Comparison of ENCODE assay signal across 8 cellular contexts in genomic region chr18:75207298-75208054, GRCh38. TPM values are rescaled to one million over a fixed set of nuclear protein-coding genes. Genes with fewer than 3 reads are reported as not detected.
A peak's percentile ranks its signal among the peaks of the same experiment; 100 is the strongest.
DNase-seq lines count a peak whose midpoint lies in the region; ATAC-seq and TF ChIP-seq lines count a peak whose summit lies in the region.

No MANE protein-coding gene starts in this region.

- H2BK120ac ChIP-seq in mesendoderm (ENCODE audit: low read depth, low read length) = no peak overlapping the region

- no peak overlapping the region for H3K23ac ChIP-seq in mesendoderm (ENCODE audit: low read length)

- no peaks in the 10 kb centered on the region for H3K36me3 ChIP-seq in mesendoderm (ENCODE audit: control insufficient read depth, insufficient read depth, low read length)

- H3K18ac ChIP-seq in mesendoderm (ENCODE audit: low read length) = no peak overlapping the region

- peak; percentile 36 for DNase-seq in stimulated activated naive CD4-positive, alpha-beta T cell treated with Interleukin-2 at 50 U/mL for 16 hours (lab: John Stamatoyannopoulos, UW)
- DNase-seq in stimulated activated naive CD4-positive, alpha-beta T cell (lab: John Stamatoyannopoulos, UW) = no peak
- DNase-seq in NCI-H69 (lab: John Stamatoyannopoulos, UW) = peak; percentile 70
- peak; percentile 43 to 50 for DNase-seq in cardiac fibroblast (ENCODE audit: low read depth in 2 of 2)
- DNase-seq in mesendoderm = peak; percentile 11
- no peak for DNase-seq in NCI-H2171 (lab: John Stamatoyannopoulos, UW)
- DNase-seq in mesenteric fat pad (ENCODE audit: low spot score) = no peak

- no peak overlapping the region for H3K56ac ChIP-seq in mesendoderm (ENCODE audit: low read length)

- no peak overlapping the region for H4K8ac ChIP-seq in mesendoderm (ENCODE audit: low read depth, low read length)

- peak overlapping the region; percentile 83 for H3K4me2 ChIP-seq in mesendoderm (ENCODE audit: low read length)

- H3K4me1 ChIP-seq in mesendoderm (ENCODE audit: control insufficient read depth, low read depth, low read length) = peaks cover 3% of the 10 kb centered on the region

- no peak overlapping the region for H2BK15ac ChIP-seq in mesendoderm (replicated peaks; ENCODE audit: low read depth)

- H2AK5ac ChIP-seq in mesendoderm (ENCODE audit: low read length) = no peak overlapping the region

- H4K5ac ChIP-seq in mesendoderm (ENCODE audit: low read length) = no peak overlapping the region

- H3K4ac ChIP-seq in mesendoderm (ENCODE audit: low read depth, low read length) = no peak overlapping the region

- H2BK5ac ChIP-seq in mesendoderm (ENCODE audit: low read length) = no peak overlapping the region

- no CpG with 5 or more reads among the region's 18 CpGs for WGBS in mesendoderm (ENCODE audit: extremely low coverage, insufficient coverage, low lambda C conversion rate)

- H3K79me1 ChIP-seq in mesendoderm (ENCODE audit: low read length) = no peaks in the 10 kb centered on the region

- no peak for TF ChIP-seq CTCF in cardiac fibroblast (IDR thresholded peaks at IDR 0.05; ENCODE audit: low read depth, low read length)

- ATAC-seq in GM21367 (IDR thresholded peaks at IDR 0.05; ENCODE audit: unreplicated experiment) = no peak

- no peaks in the 10 kb centered on the region for H3K79me2 ChIP-seq in mesendoderm (ENCODE audit: control insufficient read depth, insufficient read depth, low read length)

- no peak overlapping the region for H3K27ac ChIP-seq in mesendoderm (ENCODE audit: low read depth, low read length)

- H3K4me3 ChIP-seq in cardiac fibroblast (replicated peaks in 1 of 2; ENCODE audit: low read depth in 2 of 2, low read length in 2 of 2) = peak overlapping the region; percentile 85 to 90
- no peak overlapping the region for H3K4me3 ChIP-seq in mesendoderm (ENCODE audit: low read length)

- H3K27me3 ChIP-seq in mesendoderm (ENCODE audit: insufficient read depth, low read length, poor library complexity) = peaks cover 36% of the 10 kb centered on the region

- H3K9ac ChIP-seq in mesendoderm (ENCODE audit: low read length) = peak overlapping the region; percentile 79

RNA-seq across cellular contexts. Expression of gene PTGR3, which starts 1.5 kb away (rescaled TPM):
- polyA plus RNA-seq in mesendoderm (2013, experiment 1 of 2) = 1.3 TPM
- 1.3 TPM for polyA plus RNA-seq in mesendoderm (2013, experiment 2 of 2)
- 25.5 TPM for total RNA-seq in mesenteric fat pad

RNA-seq across cellular contexts. Expression of gene TSHZ1, which starts 3.1 kb away (rescaled TPM):
- 0.32 TPM for polyA plus RNA-seq in mesendoderm (2013, experiment 1 of 2)
- polyA plus RNA-seq in mesendoderm (2013, experiment 2 of 2) = 0.21 TPM
- 20.9 TPM for total RNA-seq in mesenteric fat pad

Comparison
In these comparisons a context has a peak if more than half of its experiments do, and no peak if none do; other contexts are left out.
1. DNase-seq: peak in stimulated activated naive CD4-positive, alpha-beta T cell treated with Interleukin-2 at 50 U/mL for 16 hours (single experiment), NCI-H69 (single experiment), cardiac fibroblast (2 of 2) and mesendoderm (single experiment); none in stimulated activated naive CD4-positive, alpha-beta T cell (0 of 6), NCI-H2171 (single experiment) and mesenteric fat pad (single experiment).